ENCODE assay signal across 21 cellular contexts in the genomic region with DNA sequence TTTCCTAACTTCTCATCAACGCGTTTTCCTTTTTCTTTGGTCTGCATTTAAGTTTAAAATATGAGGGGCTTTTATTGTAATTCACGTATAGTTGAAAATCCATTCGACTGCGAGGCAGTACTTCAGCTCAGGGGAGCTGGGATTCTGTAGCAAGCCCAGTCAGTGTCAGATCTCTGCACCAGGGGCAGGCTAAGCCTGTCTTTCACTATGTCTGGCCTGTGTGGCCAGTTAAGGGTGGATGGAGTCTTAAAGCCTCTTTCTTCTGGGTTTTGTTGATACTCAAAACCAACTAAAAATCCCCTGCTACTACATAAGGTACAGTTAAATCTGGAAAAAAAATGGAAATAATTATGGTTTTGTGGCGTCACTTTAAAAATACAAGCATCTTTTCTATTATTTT.
DNase-seq lines count a peak whose midpoint lies in the region; ATAC-seq, FAIRE-seq and TF ChIP-seq lines count a peak whose summit lies in the region.
"Had no signal": no experiment of that assay in that cellular context is flagged by ENCODE, and none has a peak within 500 bp of the region (broad histone marks: within the 10 kb centered on the region; RNA-seq: fewer than 3 reads in every experiment).

No MANE protein-coding gene starts in this region.

- H3K9me3 ChIP-seq in GM12878 (replicated peaks; ENCODE audit: control insufficient read depth, insufficient read depth, low read length): no peaks in the 10 kb centered on the region
- H3K9me3 ChIP-seq: BLaER1 had no signal

- H3K27me3 ChIP-seq in GM12878 (replicated peaks in 1 of 2; ENCODE audit: control insufficient read depth in 2 of 2, insufficient read depth in 2 of 2, low read length in 1 of 2): no peaks in the 10 kb centered on the region
- H3K27me3 ChIP-seq: BLaER1, cardiac muscle cell had no signal

- H3K4me1 ChIP-seq in GM12878 (ENCODE audit: control insufficient read depth, insufficient read depth, low read length): peaks cover 5% of the 10 kb centered on the region; the same call in 1 of the 2 replicates
- H3K4me1 ChIP-seq: BLaER1 had no signal

- no peak overlapping the region for H3K4me3 ChIP-seq in GM12878
- H3K4me3 ChIP-seq: BLaER1, cardiac muscle cell, GM23248 had no signal

- H3K4me1 Mint-ChIP-seq in activated CD8-positive, alpha-beta memory T cell treated with anti-CD3 and anti-CD28 coated beads, Interleukin-2, amount 10 ng/mL, durations not matched to agents 7 days and 5 days: no peaks in the 10 kb centered on the region
- H3K4me1 Mint-ChIP-seq: activated T-helper 17 cell treated with anti-CD3 and anti-CD28 coated beads, Interleukin-2, amount 50 U/mL, for 72 hours had no signal

- RAD21 ChIA-PET in GM12878 (lab: Charles Lee; ENCODE audit: unreplicated experiment): no interaction called here

- H3K79me2 ChIP-seq in GM12878 (ENCODE audit: control insufficient read depth, insufficient read depth, low read length): no peaks in the 10 kb centered on the region

- H2AFZ ChIP-seq in GM12878 (ENCODE audit: control insufficient read depth, low read depth, low read length): no peak overlapping the region
- H2AFZ ChIP-seq: GM23248 had no signal

- no peak for TF ChIP-seq EP300 in GM12878 (IDR thresholded peaks at IDR 0.05; ENCODE audit: borderline replicate concordance in 1 of 2, control insufficient read depth in 1 of 2, low read depth in 2 of 2, low read length in 2 of 2)

- TF ChIP-seq POLR2A in GM12878 (IDR thresholded peaks at IDR 0.05; ENCODE audit: low read depth, low read length): no peak

- BruUV-seq in GM12878 (replicated peaks; lab: Mats Ljungman, UMichigan): no TSS peak

- no peak overlapping the region for H3K27ac Mint-ChIP-seq in activated CD8-positive, alpha-beta memory T cell treated with anti-CD3 and anti-CD28 coated beads, Interleukin-2, amount 10 ng/mL, durations not matched to agents 7 days and 5 days
- H3K27ac Mint-ChIP-seq: activated CD8-positive, alpha-beta T cell treated with anti-CD3 and anti-CD28 coated beads for 36 hours; activated T-helper 17 cell treated with anti-CD3 and anti-CD28 coated beads, Interleukin-2, amount 50 U/mL, for 72 hours had no signal

- SMC1A ChIA-PET in GM12878 (lab: Charles Lee; ENCODE audit: uncharacterized antibody, unreplicated experiment): interaction anchor here (0.6 kb wide), 1 partner anchor 19 kb away, joined by 3 read pairs; no protein-coding TSS in a partner anchor

- no peak for TF ChIP-seq RAD21 in GM12878 (IDR thresholded peaks at IDR 0.05; ENCODE audit: insufficient read depth, low read depth, low read length)

- intact Hi-C loops in GM12878 (cut with micrococcal nuclease; ENCODE audit: unreplicated experiment): no loop called here

- H3K36me3 Mint-ChIP-seq in activated CD8-positive, alpha-beta memory T cell treated with anti-CD3 and anti-CD28 coated beads, Interleukin-2, amount 10 ng/mL, durations not matched to agents 7 days and 5 days: no peaks in the 10 kb centered on the region

- no peak for TF ChIP-seq CTCF in GM12878 (IDR thresholded peaks at IDR 0.05 in 2 of 3, conservative IDR thresholded peaks at IDR 0.05 in 1 of 3; ENCODE audit: control insufficient read depth in 2 of 3, extremely low read depth in 1 of 3, insufficient read depth in 1 of 3, low read depth in 3 of 3, low read length in 3 of 3)

- H3K4me3 Mint-ChIP-seq in activated CD8-positive, alpha-beta memory T cell treated with anti-CD3 and anti-CD28 coated beads, Interleukin-2, amount 10 ng/mL, durations not matched to agents 7 days and 5 days: no peak overlapping the region
- H3K4me3 Mint-ChIP-seq: activated CD8-positive, alpha-beta T cell treated with anti-CD3 and anti-CD28 coated beads for 36 hours; activated T-helper 17 cell treated with anti-CD3 and anti-CD28 coated beads, Interleukin-2, amount 50 U/mL, for 72 hours had no signal

- ATAC-seq in GM18873 (IDR thresholded peaks at IDR 0.05; ENCODE audit: low FRiP score, unreplicated experiment): peak; percentile 37
- ATAC-seq in GM21723 (IDR thresholded peaks at IDR 0.05; ENCODE audit: unreplicated experiment): peak; percentile 27
- peak; percentile 14 for ATAC-seq in HG03060 (IDR thresholded peaks at IDR 0.05; ENCODE audit: low read depth, unreplicated experiment)
- ATAC-seq in GM12878: peak; percentile 71
- ATAC-seq in activated CD8-positive, alpha-beta memory T cell treated with anti-CD3 and anti-CD28 coated beads, Interleukin-2, amount 10 ng/mL, durations not matched to agents 7 days and 5 days: no peak
- ATAC-seq: activated CD8-positive, alpha-beta T cell treated with anti-CD3 and anti-CD28 coated beads for 36 hours; activated T-helper 17 cell treated with anti-CD3 and anti-CD28 coated beads, Interleukin-2, amount 50 U/mL, for 72 hours; Panc1; right cardiac atrium had no signal

- H3K4me2 ChIP-seq in GM12878 (ENCODE audit: control insufficient read depth, insufficient read depth): no peak overlapping the region
- H3K4me2 ChIP-seq: BLaER1 had no signal

- FAIRE-seq in GM12878 (lab: Jason Lieb, UNC): no peak

- H4K20me1 ChIP-seq in GM12878 (ENCODE audit: control insufficient read depth, insufficient read depth): no peaks in the 10 kb centered on the region
- H4K20me1 ChIP-seq: BLaER1 had no signal

- 65% methylated on average over 6 of the region's 6 CpGs for WGBS in GM12878 (ENCODE audit: insufficient coverage, insufficient replicate concordance, low lambda C conversion rate, missing lambda C conversion rate)

- H3K9ac ChIP-seq in GM12878 (ENCODE audit: control insufficient read depth, insufficient read depth, low read length): no peak overlapping the region
- H3K9ac ChIP-seq: BLaER1, GM23248 had no signal

- DNase-seq in GM12878 (ENCODE audit: low read depth, low spot score) (no peak), AG08395 (ENCODE audit: low spot score) (no peak), kidney glomerular epithelial cell (lab: John Stamatoyannopoulos, UW) (no peak)
- no peak for DNase-seq in activated CD8-positive, alpha-beta memory T cell treated with anti-CD3 and anti-CD28 coated beads, Interleukin-2, amount 10 ng/mL, durations not matched to agents 7 days and 5 days
- DNase-seq in NK-92 treated with Interleukin-12 subunit alpha and Interleukin-12 subunit beta, amount 100 ng/mL, for 24 hours (lab: John Stamatoyannopoulos, UW): no peak
- DNase-seq: activated CD8-positive, alpha-beta T cell treated with anti-CD3 and anti-CD28 coated beads for 36 hours; effector CD8-positive, alpha-beta T cell; GM23248; hippocampal formation; NCI-H187 treated with DMSO at 0.1 percent for 48 hours; NCI-H510A treated with DMSO at 0.1 percent for 48 hours; occipital lobe; right cardiac atrium; stimulated activated CD4-positive, alpha-beta T cell treated with anti-CD3 and anti-CD28 coated beads, Interleukin-1b, Interleukin-23, amount 100 ng/mL, for 48 hours had no signal

- in situ Hi-C loops in GM12878 (cut with MboI): no loop called here

- H3K36me3 ChIP-seq in GM12878 (ENCODE audit: control insufficient read depth in 2 of 2, insufficient read depth in 2 of 2, low read length in 1 of 2): no peaks in the 10 kb centered on the region
- H3K36me3 ChIP-seq: BLaER1, cardiac muscle cell had no signal

- no peaks in the 10 kb centered on the region for H3K27me3 Mint-ChIP-seq in activated CD8-positive, alpha-beta memory T cell treated with anti-CD3 and anti-CD28 coated beads, Interleukin-2, amount 10 ng/mL, durations not matched to agents 7 days and 5 days
- H3K27me3 Mint-ChIP-seq: activated CD8-positive, alpha-beta T cell treated with anti-CD3 and anti-CD28 coated beads for 36 hours; activated T-helper 17 cell treated with anti-CD3 and anti-CD28 coated beads, Interleukin-2, amount 50 U/mL, for 72 hours had no signal

- no peak overlapping the region for H3K27ac ChIP-seq in GM12878 (ENCODE audit: control insufficient read depth, insufficient read depth)
- H3K27ac ChIP-seq: BLaER1, cardiac muscle cell, GM23248 had no signal

- H3K9me3 Mint-ChIP-seq in activated CD8-positive, alpha-beta memory T cell treated with anti-CD3 and anti-CD28 coated beads, Interleukin-2, amount 10 ng/mL, durations not matched to agents 7 days and 5 days (ENCODE audit: low read depth): peaks cover 2% of the 10 kb centered on the region

- CTCF ChIA-PET in GM12878 (lab: Yijun Ruan, JAX): no interaction called here
- CTCF ChIA-PET in activated CD8-positive, alpha-beta memory T cell treated with anti-CD3 and anti-CD28 coated beads, Interleukin-2, amount 10 ng/mL, durations not matched to agents 7 days and 5 days (lab: Charles Lee): no interaction called here

- POLR2A ChIA-PET in GM12878 (lab: Charles Lee): no interaction called here

TF ChIP-seq in GM12878, 131 proteins besides CTCF, POLR2A, EP300 and RAD21 (continues in another document):
- TF ChIP-seq, protein P1, sequence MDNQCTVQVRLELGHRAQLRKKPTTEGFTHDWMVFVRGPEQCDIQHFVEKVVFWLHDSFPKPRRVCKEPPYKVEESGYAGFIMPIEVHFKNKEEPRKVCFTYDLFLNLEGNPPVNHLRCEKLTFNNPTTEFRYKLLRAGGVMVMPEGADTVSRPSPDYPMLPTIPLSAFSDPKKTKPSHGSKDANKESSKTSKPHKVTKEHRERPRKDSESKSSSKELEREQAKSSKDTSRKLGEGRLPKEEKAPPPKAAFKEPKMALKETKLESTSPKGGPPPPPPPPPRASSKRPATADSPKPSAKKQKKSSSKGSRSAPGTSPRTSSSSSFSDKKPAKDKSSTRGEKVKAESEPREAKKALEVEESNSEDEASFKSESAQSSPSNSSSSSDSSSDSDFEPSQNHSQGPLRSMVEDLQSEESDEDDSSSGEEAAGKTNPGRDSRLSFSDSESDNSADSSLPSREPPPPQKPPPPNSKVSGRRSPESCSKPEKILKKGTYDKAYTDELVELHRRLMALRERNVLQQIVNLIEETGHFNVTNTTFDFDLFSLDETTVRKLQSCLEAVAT (IDR thresholded peaks at IDR 0.05): no peak
- no peak for TF ChIP-seq TCF3 (IDR thresholded peaks at IDR 0.05; ENCODE audit: borderline replicate concordance, insufficient read depth, low read depth, low read length)
- no peak for TF ChIP-seq MXI1 (IDR thresholded peaks at IDR 0.05; ENCODE audit: low read depth, low read length)
- TF ChIP-seq ASH2L (IDR thresholded peaks at IDR 0.05; ENCODE audit: borderline replicate concordance, low read depth): no peak
- TF ChIP-seq CEBPB (IDR thresholded peaks at IDR 0.05; ENCODE audit: borderline replicate concordance in 1 of 2, low read depth in 2 of 2, low read length in 2 of 2): no peak
- TF ChIP-seq FOXK2 (IDR thresholded peaks at IDR 0.05): no peak
- no peak for TF ChIP-seq BRCA1 (IDR thresholded peaks at IDR 0.05; ENCODE audit: low read depth, low read length)
- TF ChIP-seq ZNF384 (IDR thresholded peaks at IDR 0.05; ENCODE audit: borderline replicate concordance, low read depth, low read length): no peak
